Comparison of ENCODE assay signal across 10 cellular contexts in the genomic region with DNA sequence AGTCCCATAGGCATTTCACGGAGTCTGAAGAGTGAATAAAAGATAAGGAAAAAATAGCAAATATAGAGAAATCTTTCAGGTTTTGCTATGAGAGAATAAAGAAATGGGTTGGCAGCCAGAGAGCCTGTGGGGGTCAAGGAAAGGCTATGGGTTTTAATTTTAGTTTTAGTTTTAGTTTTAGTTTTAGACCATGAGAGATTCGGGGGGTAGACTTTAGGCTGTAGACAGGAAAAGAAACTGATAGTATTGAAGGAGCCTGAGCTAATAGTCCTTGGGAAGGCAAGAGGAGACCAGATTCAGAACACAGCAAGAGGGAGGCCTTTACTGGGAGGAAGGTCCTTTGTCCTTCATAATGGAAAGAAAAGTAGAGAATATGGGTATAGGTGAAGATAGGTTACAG. TPM values are rescaled to one million over a fixed set of nuclear protein-coding genes. Genes with fewer than 3 reads are reported as not detected.
DNase-seq lines count a peak whose midpoint lies in the region; ATAC-seq and TF ChIP-seq lines count a peak whose summit lies in the region.
"Had no signal": no experiment of that assay in that cellular context is flagged by ENCODE, and none has a peak within 500 bp of the region (broad histone marks: within the 10 kb centered on the region; RNA-seq: fewer than 3 reads in every experiment).

No MANE protein-coding gene starts in this region.

- no peak for DNase-seq in activated CD4-positive, alpha-beta T cell treated with anti-CD3 and anti-CD28 coated beads, Interleukin-2, amount 10 ng/mL, durations not matched to agents 7 days and 5 days
- DNase-seq in activated CD4-positive, alpha-beta T cell treated with anti-CD3 and anti-CD28 coated beads, Interleukin-2, amount 10 ng/mL, durations not matched to agents 24 days and 14 days = no peak
- DNase-seq in progenitor cell of endocrine pancreas (ENCODE audit: low spot score, unreplicated experiment) (no peak), GM03348 (ENCODE audit: low spot score) (no peak), transverse colon (no peak), Karpas-422 (no peak)

- peaks cover 92% of the 10 kb centered on the region for H3K79me2 ChIP-seq in Karpas-422 (ENCODE audit: low read length)

- CTCF ChIA-PET in activated CD4-positive, alpha-beta T cell treated with anti-CD3 and anti-CD28 coated beads, Interleukin-2, amount 10 ng/mL, durations not matched to agents 7 days and 5 days (lab: Charles Lee) = interaction anchor here (1.4 to 8.2 kb wide), 2 partner anchors 16 to 20 kb away, joined by 4 to 42 read pairs; partner anchors contain the start of genes DOP1A and UBE3D

- 56 to 71% methylated on average over 2 of the region's 2 CpGs for WGBS in transverse colon (ENCODE audit: low coverage in 1 of 2), 2 donors

- in situ Hi-C loops in transverse colon (cut with MboI; ENCODE audit: low pct_ligation_motif_present in 1 of 4, low pct_unique_long_range_greater_than_20kb in 1 of 4, low sequenced_read_pairs in 3 of 4) = no loop called here

- TF ChIP-seq EP300 in transverse colon (IDR thresholded peaks at IDR 0.05; ENCODE audit: low read depth) = no peak

- H3K9ac ChIP-seq in Karpas-422 (ENCODE audit: low read length) = no peak overlapping the region
- H3K9ac ChIP-seq: KMS-11 had no signal

- H3K9me3 ChIP-seq in transverse colon (no peaks in the 10 kb centered on the region), Karpas-422 (ENCODE audit: low read length) (no peaks in the 10 kb centered on the region)
- H3K9me3 ChIP-seq: A549 had no signal

- H4K20me1 ChIP-seq in Karpas-422 (ENCODE audit: insufficient read depth, low read depth, low read length) = no peaks in the 10 kb centered on the region

- no peak for TF ChIP-seq POLR2A in transverse colon (IDR thresholded peaks at IDR 0.05)

- no peak overlapping the region for H3K4me2 ChIP-seq in Karpas-422 (ENCODE audit: low read depth, low read length, poor library complexity, severe bottlenecking)
- H3K4me2 ChIP-seq: A549, KMS-11 had no signal

- no peak overlapping the region for H2AFZ ChIP-seq in Karpas-422 (ENCODE audit: low read length)

- H3K9me2 ChIP-seq in Karpas-422 (replicated peaks; ENCODE audit: insufficient read depth, low read length) = no peaks in the 10 kb centered on the region

- peaks cover 18% of the 10 kb centered on the region for H3K4me1 Mint-ChIP-seq in activated CD4-positive, alpha-beta T cell treated with anti-CD3 and anti-CD28 coated beads, Interleukin-2, amount 10 ng/mL, durations not matched to agents 7 days and 5 days
- peaks cover 11% of the 10 kb centered on the region for H3K4me1 Mint-ChIP-seq in activated CD4-positive, alpha-beta T cell treated with anti-CD3 and anti-CD28 coated beads, Interleukin-2, amount 10 ng/mL, durations not matched to agents 24 days and 14 days
- no peaks in the 10 kb centered on the region for H3K4me1 Mint-ChIP-seq in progenitor cell of endocrine pancreas (ENCODE audit: low read depth)

- H3K27me3 ChIP-seq in transverse colon (no peaks in the 10 kb centered on the region), Karpas-422 (ENCODE audit: low read length) (no peaks in the 10 kb centered on the region)

- peaks cover 14% of the 10 kb centered on the region for H3K36me3 Mint-ChIP-seq in activated CD4-positive, alpha-beta T cell treated with anti-CD3 and anti-CD28 coated beads, Interleukin-2, amount 10 ng/mL, durations not matched to agents 7 days and 5 days (ENCODE audit: low read depth)
- H3K36me3 Mint-ChIP-seq in activated CD4-positive, alpha-beta T cell treated with anti-CD3 and anti-CD28 coated beads, Interleukin-2, amount 10 ng/mL, durations not matched to agents 24 days and 14 days (ENCODE audit: low read depth) = peaks cover 3% of the 10 kb centered on the region
- H3K36me3 Mint-ChIP-seq in progenitor cell of endocrine pancreas (ENCODE audit: insufficient read depth) = peaks cover 20% of the 10 kb centered on the region

- no peaks in the 10 kb centered on the region for H3K36me3 ChIP-seq in transverse colon
- no peaks in the 10 kb centered on the region for H3K36me3 ChIP-seq in Karpas-422 (ENCODE audit: insufficient read depth, low read length)

- POLR2A ChIA-PET in activated CD4-positive, alpha-beta T cell treated with anti-CD3 and anti-CD28 coated beads, Interleukin-2, amount 10 ng/mL, durations not matched to agents 7 days and 5 days (lab: Charles Lee) = no interaction called here

- no peak overlapping the region for H3K27ac ChIP-seq in transverse colon
- no peak overlapping the region for H3K27ac ChIP-seq in Karpas-422 (ENCODE audit: low read length)
- H3K27ac ChIP-seq: A549, KMS-11 had no signal

- peak; percentile 99 for ATAC-seq in GM21515 (IDR thresholded peaks at IDR 0.05; ENCODE audit: unreplicated experiment)
- peak; percentile 99 for ATAC-seq in HG03159 (IDR thresholded peaks at IDR 0.05; ENCODE audit: unreplicated experiment)
- ATAC-seq: A549 had no signal

- H3K4me3 ChIP-seq in transverse colon (no peak overlapping the region), Karpas-422 (ENCODE audit: low read length) (no peak overlapping the region)
- H3K4me3 ChIP-seq: A549 had no signal

- no peaks in the 10 kb centered on the region for H3K27me3 Mint-ChIP-seq in activated CD4-positive, alpha-beta T cell treated with anti-CD3 and anti-CD28 coated beads, Interleukin-2, amount 10 ng/mL, durations not matched to agents 7 days and 5 days
- H3K27me3 Mint-ChIP-seq in activated CD4-positive, alpha-beta T cell treated with anti-CD3 and anti-CD28 coated beads, Interleukin-2, amount 10 ng/mL, durations not matched to agents 24 days and 14 days = no peaks in the 10 kb centered on the region
- no peaks in the 10 kb centered on the region for H3K27me3 Mint-ChIP-seq in progenitor cell of endocrine pancreas

- intact Hi-C loops in activated CD4-positive, alpha-beta T cell treated with anti-CD3 and anti-CD28 coated beads, Interleukin-2, amount 10 ng/mL, durations not matched to agents 24 days and 14 days (cut with micrococcal nuclease) = no loop called here
- intact Hi-C loops in transverse colon (cut with DNase I; ENCODE audit: low total_unique reads) = no loop called here

- no peak overlapping the region for H3K27ac Mint-ChIP-seq in activated CD4-positive, alpha-beta T cell treated with anti-CD3 and anti-CD28 coated beads, Interleukin-2, amount 10 ng/mL, durations not matched to agents 7 days and 5 days
- no peak overlapping the region for H3K27ac Mint-ChIP-seq in activated CD4-positive, alpha-beta T cell treated with anti-CD3 and anti-CD28 coated beads, Interleukin-2, amount 10 ng/mL, durations not matched to agents 24 days and 14 days
- H3K27ac Mint-ChIP-seq in progenitor cell of endocrine pancreas = peak overlapping the region; percentile 19

- peak overlapping the region; percentile 41 for H3K4me3 Mint-ChIP-seq in activated CD4-positive, alpha-beta T cell treated with anti-CD3 and anti-CD28 coated beads, Interleukin-2, amount 10 ng/mL, durations not matched to agents 7 days and 5 days
- H3K4me3 Mint-ChIP-seq in activated CD4-positive, alpha-beta T cell treated with anti-CD3 and anti-CD28 coated beads, Interleukin-2, amount 10 ng/mL, durations not matched to agents 24 days and 14 days = no peak overlapping the region
- H3K4me3 Mint-ChIP-seq in progenitor cell of endocrine pancreas (ENCODE audit: low read depth) = no peak overlapping the region

- peaks cover 2 to 5% (median 3%) of the 10 kb centered on the region in 4 donors for H3K4me1 ChIP-seq in transverse colon
- no peaks in the 10 kb centered on the region for H3K4me1 ChIP-seq in Karpas-422 (ENCODE audit: low read length)
- H3K4me1 ChIP-seq: A549 had no signal

- H3K9me3 Mint-ChIP-seq in activated CD4-positive, alpha-beta T cell treated with anti-CD3 and anti-CD28 coated beads, Interleukin-2, amount 10 ng/mL, durations not matched to agents 7 days and 5 days = peaks cover 2% of the 10 kb centered on the region
- peaks cover 6% of the 10 kb centered on the region for H3K9me3 Mint-ChIP-seq in activated CD4-positive, alpha-beta T cell treated with anti-CD3 and anti-CD28 coated beads, Interleukin-2, amount 10 ng/mL, durations not matched to agents 24 days and 14 days
- H3K9me3 Mint-ChIP-seq in progenitor cell of endocrine pancreas (ENCODE audit: low read depth) = peaks cover 4% of the 10 kb centered on the region

- TF ChIP-seq CTCF in progenitor cell of endocrine pancreas (IDR thresholded peaks at IDR 0.05; ENCODE audit: unreplicated experiment) (no peak), transverse colon (IDR thresholded peaks at IDR 0.05) (no peak)

RNA-seq across cellular contexts. Expression of gene DOP1A, which starts 19.3 kb away (rescaled TPM):
- total RNA-seq in activated CD4-positive, alpha-beta T cell treated with anti-CD3 and anti-CD28 coated beads, Interleukin-2, amount 10 ng/mL, durations not matched to agents 7 days and 5 days = 10 to 100 TPM; 15.4 to 18.5 TPM
- total RNA-seq in activated CD4-positive, alpha-beta T cell treated with anti-CD3 and anti-CD28 coated beads, Interleukin-2, amount 10 ng/mL, durations not matched to agents 24 days and 14 days = 5.6 and 6.2 TPM in 2 replicates
- total RNA-seq in progenitor cell of endocrine pancreas (47.1 and 48.1 TPM in 2 replicates), transverse colon (10 to 100 TPM; 25.8 to 52.9 (median 40.6) TPM)
- total RNA-seq in Karpas-422 (2014; rRNA removed; shearing (Covaris generic); ENCODE audit: low replicate concordance) = 33.6 and 50.2 TPM in 2 replicates

RNA-seq across cellular contexts. Expression of gene UBE3D, which starts 21.1 kb away (rescaled TPM):
- total RNA-seq in activated CD4-positive, alpha-beta T cell treated with anti-CD3 and anti-CD28 coated beads, Interleukin-2, amount 10 ng/mL, durations not matched to agents 7 days and 5 days = 1 to 10 TPM; 4.0 to 4.2 TPM
- total RNA-seq in activated CD4-positive, alpha-beta T cell treated with anti-CD3 and anti-CD28 coated beads, Interleukin-2, amount 10 ng/mL, durations not matched to agents 24 days and 14 days = 8.6 and 9.3 TPM in 2 replicates
- 15.5 and 18.6 TPM in 2 replicates for total RNA-seq in progenitor cell of endocrine pancreas
- total RNA-seq in transverse colon = 10 to 100 TPM in 3 of 4 donors, 1 to 10 TPM in 1; 6.1 to 30.3 (median 14.4) TPM
- 25.1 and 25.9 TPM in 2 replicates for total RNA-seq in Karpas-422 (2014; rRNA removed; shearing (Covaris generic); ENCODE audit: low replicate concordance)
